ENCODE assay signal across 8 cellular contexts in genomic region chrX:12949205-12949926, GRCh38. TPM values are rescaled to one million over a fixed set of nuclear protein-coding genes. Genes with fewer than 3 reads are reported as not detected.
DNase-seq lines count a peak whose midpoint lies in the region; ATAC-seq and TF ChIP-seq lines count a peak whose summit lies in the region.

No MANE protein-coding gene starts in this region.

- H3K4me3 ChIP-seq in PC-9, result no peak overlapping the region
- no peak overlapping the region for H3K4me3 ChIP-seq in gastrocnemius medialis
- no peak overlapping the region for H3K4me3 ChIP-seq in H7 (ENCODE audit: insufficient read depth, low read depth, low read length)

- H3K36me3 Mint-ChIP-seq in effector memory CD8-positive, alpha-beta T cell (ENCODE audit: insufficient read depth), result peaks cover 24% of the 10 kb centered on the region

- no peaks in the 10 kb centered on the region for H4K20me1 ChIP-seq in PC-9 (ENCODE audit: insufficient read depth)

- no peaks in the 10 kb centered on the region for H3K36me3 ChIP-seq in PC-9 (ENCODE audit: low read depth)
- no peaks in the 10 kb centered on the region for H3K36me3 ChIP-seq in gastrocnemius medialis
- H3K36me3 ChIP-seq in H7 (replicated peaks; ENCODE audit: control insufficient read depth, insufficient read depth, low read length), result no peaks in the 10 kb centered on the region

- H3K4me1 ChIP-seq in PC-9 (replicated peaks; ENCODE audit: insufficient read depth), result peaks cover 35% of the 10 kb centered on the region
- H3K4me1 ChIP-seq in gastrocnemius medialis, result peaks cover 0 to 3% of the 10 kb centered on the region in 2 donors

- peak overlapping the region; percentile 92 to 98 for H3K27ac Mint-ChIP-seq in effector memory CD8-positive, alpha-beta T cell

- no peaks in the 10 kb centered on the region for H3K9me3 Mint-ChIP-seq in effector memory CD8-positive, alpha-beta T cell

- ATAC-seq in effector memory CD8-positive, alpha-beta T cell (replicated peaks), result no peak
- ATAC-seq in gastrocnemius medialis (no peak), GM18520 (IDR thresholded peaks at IDR 0.05; ENCODE audit: unreplicated experiment) (no peak), GM19395 (IDR thresholded peaks at IDR 0.05; ENCODE audit: unreplicated experiment) (no peak)

- TF ChIP-seq CTCF in PC-9 (conservative IDR thresholded peaks at IDR 0.05) (no peak), gastrocnemius medialis (IDR thresholded peaks at IDR 0.05 in 4 of 5, conservative IDR thresholded peaks at IDR 0.05 in 1 of 5) (no peak)

- H2AFZ ChIP-seq in PC-9, result no peak overlapping the region

- H3K27ac ChIP-seq in PC-9 (no peak overlapping the region), gastrocnemius medialis (peak overlapping the region in 3 of 4 donors; percentile 52 to 66 (median 62))

- in situ Hi-C loops in gastrocnemius medialis (cut with MboI; ENCODE audit: low sequenced_read_pairs in 4 of 4), result no loop called here

- no peak for TF ChIP-seq POLR2A in gastrocnemius medialis (IDR thresholded peaks at IDR 0.05)

- H3K9me3 ChIP-seq in PC-9 (ENCODE audit: insufficient read depth, low read depth) (no peaks in the 10 kb centered on the region), gastrocnemius medialis (no peaks in the 10 kb centered on the region)

- intact Hi-C loops in PC-9 (cut with micrococcal nuclease; ENCODE audit: unreplicated experiment) (loop anchor here (5.0 kb wide), 1 partner anchor 47 kb away; no protein-coding TSS in a partner anchor), gastrocnemius medialis (cut with DNase I; ENCODE audit: low total_unique reads) (loop anchor here (5.0 kb wide), 1 partner anchor 523 kb away; no protein-coding TSS in a partner anchor)

- POLR2A ChIA-PET in PC-9 (lab: Charles Lee; ENCODE audit: unreplicated experiment), result interaction anchor here (0.6 kb wide), 2 partner anchors 25 to 138 kb away, joined by 7 to 8 read pairs; no protein-coding TSS in a partner anchor

- H3K4me2 ChIP-seq in PC-9, result 0 out of 2 replicates have a peak overlapping the region, but pooled peaks have one; percentile 78

- CTCF ChIA-PET in PC-9 (lab: Charles Lee), result interaction anchor here (0.5 to 0.8 kb wide), 4 partner anchors 27 to 538 kb away, joined by 3 to 8 read pairs (median 4); no protein-coding TSS in a partner anchor

- no peaks in the 10 kb centered on the region for H3K27me3 ChIP-seq in PC-9 (ENCODE audit: insufficient read depth, low read depth)
- no peaks in the 10 kb centered on the region for H3K27me3 ChIP-seq in gastrocnemius medialis
- no peaks in the 10 kb centered on the region for H3K27me3 ChIP-seq in H7 (ENCODE audit: control insufficient read depth, insufficient read depth, low read length)

- H3F3A ChIP-seq in PC-9 (ENCODE audit: insufficient read depth, low read depth), result peaks cover 21% of the 10 kb centered on the region

- H3K4me1 Mint-ChIP-seq in effector memory CD8-positive, alpha-beta T cell (ENCODE audit: low read depth in 2 of 2), result peaks cover 43 to 49% of the 10 kb centered on the region in 2 donors

- H3K27me3 Mint-ChIP-seq in effector memory CD8-positive, alpha-beta T cell, result no peaks in the 10 kb centered on the region

- peak overlapping the region; percentile 81 to 86 for H3K4me3 Mint-ChIP-seq in effector memory CD8-positive, alpha-beta T cell

- TSS peak; percentile 89 for BruUV-seq in PC-9 (replicated peaks; lab: Mats Ljungman, UMichigan)

- 0 out of 2 replicates have a peak, but pooled peaks cover 7% of the 10 kb centered on the region for H3K79me2 ChIP-seq in PC-9 (ENCODE audit: low read depth)

- DNase-seq in EH (ENCODE audit: low read depth) (peak; percentile 85), PC-9 (no peak), gastrocnemius medialis (no peak), H7 (no peak)
- DNase-seq in effector memory CD8-positive, alpha-beta T cell, result no peak
- DNase-seq in stimulated activated naive CD4-positive, alpha-beta T cell treated with Interleukin-2 at 50 U/mL for 16 hours (lab: John Stamatoyannopoulos, UW), result no peak

- H3K9me2 ChIP-seq in PC-9 (ENCODE audit: insufficient read depth), result no peaks in the 10 kb centered on the region

RNA-seq across cellular contexts. Expression of gene TMSB4X, which starts 25.5 kb away (rescaled TPM):
- total RNA-seq in PC-9 (2021) (2,589 and 3,588 TPM in 2 replicates), gastrocnemius medialis (100 to 1,000 TPM; 492 to 653 (median 526) TPM)
- 11,693 and 13,183 TPM in 2 replicates for total RNA-seq in H7 (2014; rRNA removed; shearing (Covaris generic))

RNA-seq across cellular contexts. Expression of gene TLR8, which starts 42.9 kb away (rescaled TPM):
- total RNA-seq in PC-9 (2021) (not detected in 2 replicates), gastrocnemius medialis (under 1 TPM; 0.42 to 0.97 (median 0.62) TPM)
- not detected in 2 replicates for total RNA-seq in H7 (2014; rRNA removed; shearing (Covaris generic))
